16 cellular contexts compared by ENCODE assay signal in the genomic region with DNA sequence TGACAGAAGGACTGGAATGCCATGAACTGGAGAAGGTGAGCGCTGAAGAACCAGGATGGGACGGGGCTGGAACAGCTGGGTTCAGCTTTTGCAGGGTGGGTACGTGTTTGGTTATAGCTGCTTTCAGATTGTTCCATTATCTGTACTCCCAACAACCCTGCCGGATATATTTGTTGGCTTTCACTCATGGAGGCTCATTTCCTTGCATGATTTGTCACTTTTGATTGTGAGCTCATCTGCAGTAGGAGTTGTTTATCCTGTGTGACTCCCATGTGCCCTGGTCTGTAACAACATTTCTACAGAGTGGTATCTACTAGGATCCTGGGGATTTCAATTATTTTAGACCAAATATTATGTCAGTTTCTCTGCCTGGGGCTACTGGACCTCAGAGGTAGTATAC. TPM values are rescaled to one million over a fixed set of nuclear protein-coding genes. Genes with fewer than 3 reads are reported as not detected.
A peak's percentile ranks its signal among the peaks of the same experiment; 100 is the strongest.
DNase-seq lines count a peak whose midpoint lies in the region; ATAC-seq lines count a peak whose summit lies in the region.
"Had no signal": no experiment of that assay in that cellular context is flagged by ENCODE, and none has a peak within 500 bp of the region (broad histone marks: within the 10 kb centered on the region; RNA-seq: fewer than 3 reads in every experiment).

No MANE protein-coding gene starts in this region.

- H3K4me1 ChIP-seq in CD4-positive, alpha-beta memory T cell (ENCODE audit: insufficient read depth, low read length) = peaks cover 9% of the 10 kb centered on the region

- H3K9me3 Mint-ChIP-seq in activated naive CD8-positive, alpha-beta T cell treated with anti-CD3 and anti-CD28 coated beads, Interleukin-2, amount 10 ng/mL, durations not matched to agents 7 days and 5 days = no peaks in the 10 kb centered on the region
- no peaks in the 10 kb centered on the region for H3K9me3 Mint-ChIP-seq in activated naive CD8-positive, alpha-beta T cell treated with anti-CD3 and anti-CD28 coated beads for 36 hours
- no peaks in the 10 kb centered on the region for H3K9me3 Mint-ChIP-seq in dendritic cell treated with granulocyte-macrophage colony-stimulating factor and Interleukin-4, amounts not matched to agents 40 ng/mL and 50 ng/mL, for 4 days
- H3K9me3 Mint-ChIP-seq in CD4-positive, alpha-beta memory T cell = peaks cover 0 to 1% (median 0%) of the 10 kb centered on the region in 8 donors
- H3K9me3 Mint-ChIP-seq: CD4-positive, alpha-beta T cell; GM23338 had no signal

- peak overlapping the region; percentile 25 for H3K27ac Mint-ChIP-seq in activated naive CD8-positive, alpha-beta T cell treated with anti-CD3 and anti-CD28 coated beads, Interleukin-2, amount 10 ng/mL, durations not matched to agents 7 days and 5 days
- H3K27ac Mint-ChIP-seq in activated naive CD8-positive, alpha-beta T cell treated with anti-CD3 and anti-CD28 coated beads for 36 hours = no peak overlapping the region
- H3K27ac Mint-ChIP-seq in dendritic cell treated with granulocyte-macrophage colony-stimulating factor and Interleukin-4, amounts not matched to agents 40 ng/mL and 50 ng/mL, for 4 days = peak overlapping the region; percentile 0
- H3K27ac Mint-ChIP-seq in CD4-positive, alpha-beta memory T cell = no peak overlapping the region
- H3K27ac Mint-ChIP-seq: CD4-positive, alpha-beta T cell; GM23338 had no signal

- H3K9me3 ChIP-seq in CD4-positive, alpha-beta memory T cell (ENCODE audit: control insufficient read depth in 1 of 2, low read length in 2 of 2) = no peaks in the 10 kb centered on the region

- H3K27me3 Mint-ChIP-seq in activated naive CD8-positive, alpha-beta T cell treated with anti-CD3 and anti-CD28 coated beads, Interleukin-2, amount 10 ng/mL, durations not matched to agents 7 days and 5 days = no peaks in the 10 kb centered on the region
- no peaks in the 10 kb centered on the region for H3K27me3 Mint-ChIP-seq in activated naive CD8-positive, alpha-beta T cell treated with anti-CD3 and anti-CD28 coated beads for 36 hours
- no peaks in the 10 kb centered on the region for H3K27me3 Mint-ChIP-seq in dendritic cell treated with granulocyte-macrophage colony-stimulating factor and Interleukin-4, amounts not matched to agents 40 ng/mL and 50 ng/mL, for 4 days
- no peaks in the 10 kb centered on the region for H3K27me3 Mint-ChIP-seq in CD4-positive, alpha-beta memory T cell
- H3K27me3 Mint-ChIP-seq: CD4-positive, alpha-beta T cell had no signal

- CTCF ChIA-PET in CD4-positive, alpha-beta memory T cell (lab: Charles Lee; ENCODE audit: partially characterized antibody) = interaction anchor here (0.6 to 0.9 kb wide), 2 partner anchors 193 to 302 kb away, joined by 3 read pairs; a partner anchor contains a TSS

- H3K4me1 Mint-ChIP-seq in activated naive CD8-positive, alpha-beta T cell treated with anti-CD3 and anti-CD28 coated beads, Interleukin-2, amount 10 ng/mL, durations not matched to agents 7 days and 5 days = peaks cover 17% of the 10 kb centered on the region
- H3K4me1 Mint-ChIP-seq in activated naive CD8-positive, alpha-beta T cell treated with anti-CD3 and anti-CD28 coated beads for 36 hours = peaks cover 6% of the 10 kb centered on the region
- H3K4me1 Mint-ChIP-seq in dendritic cell treated with granulocyte-macrophage colony-stimulating factor and Interleukin-4, amounts not matched to agents 40 ng/mL and 50 ng/mL, for 4 days (ENCODE audit: low read depth) = peaks cover 68% of the 10 kb centered on the region
- peaks cover 3 to 16% (median 10%) of the 10 kb centered on the region in 4 donors for H3K4me1 Mint-ChIP-seq in CD4-positive, alpha-beta memory T cell

- peaks cover 9% of the 10 kb centered on the region for H3K36me3 Mint-ChIP-seq in activated naive CD8-positive, alpha-beta T cell treated with anti-CD3 and anti-CD28 coated beads, Interleukin-2, amount 10 ng/mL, durations not matched to agents 7 days and 5 days
- H3K36me3 Mint-ChIP-seq in activated naive CD8-positive, alpha-beta T cell treated with anti-CD3 and anti-CD28 coated beads for 36 hours = no peaks in the 10 kb centered on the region
- peaks cover 52% of the 10 kb centered on the region for H3K36me3 Mint-ChIP-seq in dendritic cell treated with granulocyte-macrophage colony-stimulating factor and Interleukin-4, amounts not matched to agents 40 ng/mL and 50 ng/mL, for 4 days (ENCODE audit: low read depth)
- no peaks in the 10 kb centered on the region for H3K36me3 Mint-ChIP-seq in CD4-positive, alpha-beta memory T cell

- DNase-seq in activated naive CD8-positive, alpha-beta T cell treated with anti-CD3 and anti-CD28 coated beads, Interleukin-2, amount 10 ng/mL, durations not matched to agents 7 days and 5 days = no peak
- no peak for DNase-seq in activated naive CD8-positive, alpha-beta T cell treated with anti-CD3 and anti-CD28 coated beads for 36 hours
- DNase-seq in lung microvascular endothelial cell (ENCODE audit: low read depth in 2 of 2) = peak; percentile 88 to 97
- DNase-seq in NCI-H345 (lab: John Stamatoyannopoulos, UW) = no peak
- no peak for DNase-seq in CD4-positive, alpha-beta memory T cell
- no peak for DNase-seq in substantia nigra (lab: John Stamatoyannopoulos, UW)
- DNase-seq: CD4-positive, alpha-beta T cell; DMS79; EL; H7 had no signal

- no peaks in the 10 kb centered on the region for H3K36me3 ChIP-seq in CD4-positive, alpha-beta memory T cell (ENCODE audit: insufficient read depth, low read length)

- intact Hi-C loops in dendritic cell treated with granulocyte-macrophage colony-stimulating factor and Interleukin-4, amounts not matched to agents 40 ng/mL and 50 ng/mL, for 4 days (cut with micrococcal nuclease) = no loop called here
- intact Hi-C loops in CD4-positive, alpha-beta memory T cell (cut with micrococcal nuclease) = no loop called here

- ATAC-seq in activated naive CD8-positive, alpha-beta T cell treated with anti-CD3 and anti-CD28 coated beads, Interleukin-2, amount 10 ng/mL, durations not matched to agents 7 days and 5 days (ENCODE audit: low read depth) = no peak
- ATAC-seq: GM23338 had no signal

- no peaks in the 10 kb centered on the region for H3K27me3 ChIP-seq in CD4-positive, alpha-beta memory T cell (ENCODE audit: insufficient read depth, low read length)
- H3K27me3 ChIP-seq: BLaER1 had no signal

- no peak overlapping the region for H3K27ac ChIP-seq in CD4-positive, alpha-beta memory T cell (ENCODE audit: low read depth, low read length)
- H3K27ac ChIP-seq in substantia nigra (ENCODE audit: low read depth, low read length, poor library complexity, severe bottlenecking) = no peak overlapping the region
- H3K27ac ChIP-seq: 22Rv1, BLaER1, HL-60 had no signal

- no peak overlapping the region for H3K4me3 Mint-ChIP-seq in activated naive CD8-positive, alpha-beta T cell treated with anti-CD3 and anti-CD28 coated beads, Interleukin-2, amount 10 ng/mL, durations not matched to agents 7 days and 5 days
- H3K4me3 Mint-ChIP-seq in activated naive CD8-positive, alpha-beta T cell treated with anti-CD3 and anti-CD28 coated beads for 36 hours = no peak overlapping the region
- H3K4me3 Mint-ChIP-seq in dendritic cell treated with granulocyte-macrophage colony-stimulating factor and Interleukin-4, amounts not matched to agents 40 ng/mL and 50 ng/mL, for 4 days = no peak overlapping the region
- H3K4me3 Mint-ChIP-seq in CD4-positive, alpha-beta memory T cell = no peak overlapping the region
- H3K4me3 Mint-ChIP-seq: CD4-positive, alpha-beta T cell; GM23338 had no signal

- POLR2A ChIA-PET in activated naive CD8-positive, alpha-beta T cell treated with anti-CD3 and anti-CD28 coated beads, Interleukin-2, amount 10 ng/mL, durations not matched to agents 7 days and 5 days (lab: Charles Lee) = no interaction called here
- POLR2A ChIA-PET in CD4-positive, alpha-beta memory T cell (lab: Charles Lee; ENCODE audit: partially characterized antibody) = no interaction called here

- H3K4me3 ChIP-seq in CD4-positive, alpha-beta memory T cell (ENCODE audit: low read length in 2 of 2) = no peak overlapping the region
- H3K4me3 ChIP-seq: BLaER1, GM23338 had no signal

RNA-seq across cellular contexts. Expression of a gene that starts 5.4 kb away (rescaled TPM):
- total RNA-seq in activated naive CD8-positive, alpha-beta T cell treated with anti-CD3 and anti-CD28 coated beads, Interleukin-2, amount 10 ng/mL, durations not matched to agents 7 days and 5 days = 1 to 10 TPM; 3.5 to 4.3 TPM
- total RNA-seq in activated naive CD8-positive, alpha-beta T cell treated with anti-CD3 and anti-CD28 coated beads for 36 hours = 1 to 10 TPM in 1 of 2 experiments, under 1 TPM in 1; 0.97 to 1.1 TPM
- 0.20 and 0.22 TPM in 2 replicates for total RNA-seq in lung microvascular endothelial cell
- total RNA-seq in CD4-positive, alpha-beta memory T cell = under 1 TPM; 0.50 to 0.55 TPM
- under 1 TPM; 0.15 to 0.32 TPM for polyA plus RNA-seq in CD4-positive, alpha-beta memory T cell
- total RNA-seq: A673 had no signal

RNA-seq across cellular contexts. Expression of a gene that starts 48.3 kb away (rescaled TPM):
- 10 to 100 TPM; 18.9 to 20.6 TPM for total RNA-seq in activated naive CD8-positive, alpha-beta T cell treated with anti-CD3 and anti-CD28 coated beads, Interleukin-2, amount 10 ng/mL, durations not matched to agents 7 days and 5 days
- total RNA-seq in activated naive CD8-positive, alpha-beta T cell treated with anti-CD3 and anti-CD28 coated beads for 36 hours = 10 to 100 TPM; 13.2 to 14.6 TPM
- 21.1 and 24.4 TPM in 2 replicates for total RNA-seq in lung microvascular endothelial cell
- total RNA-seq in CD4-positive, alpha-beta memory T cell = 10 to 100 TPM; 20.7 to 21.3 TPM
- polyA plus RNA-seq in CD4-positive, alpha-beta memory T cell = 10 to 100 TPM; 11.2 to 14.0 TPM

RNA-seq across cellular contexts. Expression of a gene that starts 57.6 kb away (rescaled TPM):
- 10 to 100 TPM; 26.0 to 28.0 TPM for total RNA-seq in activated naive CD8-positive, alpha-beta T cell treated with anti-CD3 and anti-CD28 coated beads, Interleukin-2, amount 10 ng/mL, durations not matched to agents 7 days and 5 days
- 10 to 100 TPM; 54.8 to 60.0 TPM for total RNA-seq in activated naive CD8-positive, alpha-beta T cell treated with anti-CD3 and anti-CD28 coated beads for 36 hours
- total RNA-seq in lung microvascular endothelial cell = 82.8 and 102 TPM in 2 replicates
- total RNA-seq in CD4-positive, alpha-beta memory T cell = 10 to 100 TPM; 15.1 to 15.3 TPM
- polyA plus RNA-seq in CD4-positive, alpha-beta memory T cell = 10 to 100 TPM; 53.6 to 61.6 TPM

Comparison
In these comparisons a context has a peak if more than half of its experiments do, and no peak if none do; other contexts are left out.
1. H3K27ac Mint-ChIP-seq: peak in activated naive CD8-positive, alpha-beta T cell treated with anti-CD3 and anti-CD28 coated beads, Interleukin-2, amount 10 ng/mL, durations not matched to agents 7 days and 5 days (single experiment) and dendritic cell treated with granulocyte-macrophage colony-stimulating factor and Interleukin-4, amounts not matched to agents 40 ng/mL and 50 ng/mL, for 4 days (single experiment); none in activated naive CD8-positive, alpha-beta T cell treated with anti-CD3 and anti-CD28 coated beads for 36 hours (single experiment) and CD4-positive, alpha-beta memory T cell (0 of 7).
2. DNase-seq: peak in lung microvascular endothelial cell (2 of 2); none in activated naive CD8-positive, alpha-beta T cell treated with anti-CD3 and anti-CD28 coated beads, Interleukin-2, amount 10 ng/mL, durations not matched to agents 7 days and 5 days (single experiment), activated naive CD8-positive, alpha-beta T cell treated with anti-CD3 and anti-CD28 coated beads for 36 hours (single experiment), NCI-H345 (single experiment), CD4-positive, alpha-beta memory T cell (0 of 5) and substantia nigra (0 of 49).